In the genomic region with DNA sequence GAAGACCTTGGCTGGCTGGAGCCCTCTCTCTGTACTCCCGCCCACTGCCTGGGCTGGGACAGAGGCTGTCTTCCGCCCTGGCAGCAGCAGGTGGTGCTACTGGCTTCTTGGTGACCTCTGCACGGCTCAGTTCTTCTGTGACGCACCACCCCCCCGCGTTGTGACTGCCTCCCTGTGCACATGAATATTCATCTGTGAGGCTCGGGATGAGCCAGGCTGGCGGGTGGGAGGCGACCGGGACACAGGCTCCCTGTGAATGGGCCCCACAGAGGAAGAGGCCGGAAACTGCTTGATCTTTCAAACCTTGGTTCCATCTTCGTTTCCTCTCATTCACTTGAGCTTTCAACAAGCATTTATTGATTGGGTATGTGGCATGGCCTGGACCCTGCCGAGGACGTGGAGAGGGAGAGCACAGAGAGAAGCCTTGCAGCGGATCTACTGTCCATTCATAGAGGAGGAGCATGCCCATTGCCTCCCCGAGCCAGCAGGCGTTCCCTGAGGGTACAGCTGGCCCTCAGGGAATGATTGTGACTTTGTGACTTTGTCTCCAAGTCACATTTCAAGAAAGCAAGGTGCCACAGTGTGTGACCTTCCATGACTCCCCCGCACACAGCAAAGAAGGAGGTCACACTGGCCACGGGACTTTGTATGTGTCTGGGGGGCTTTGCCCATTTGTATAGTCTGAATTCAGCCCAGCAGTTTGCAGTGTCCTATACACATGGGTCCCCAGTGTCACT, we compare ENCODE assay signal across 1 cellular context.
TF ChIP-seq lines count a peak whose summit lies in the region.

No MANE protein-coding gene starts in this region.

TF ChIP-seq in HEK293, 187 proteins besides CTCF, POLR2A, EP300 and RAD21 (continued from another document and continues in another):
- TF ChIP-seq, protein P1, sequence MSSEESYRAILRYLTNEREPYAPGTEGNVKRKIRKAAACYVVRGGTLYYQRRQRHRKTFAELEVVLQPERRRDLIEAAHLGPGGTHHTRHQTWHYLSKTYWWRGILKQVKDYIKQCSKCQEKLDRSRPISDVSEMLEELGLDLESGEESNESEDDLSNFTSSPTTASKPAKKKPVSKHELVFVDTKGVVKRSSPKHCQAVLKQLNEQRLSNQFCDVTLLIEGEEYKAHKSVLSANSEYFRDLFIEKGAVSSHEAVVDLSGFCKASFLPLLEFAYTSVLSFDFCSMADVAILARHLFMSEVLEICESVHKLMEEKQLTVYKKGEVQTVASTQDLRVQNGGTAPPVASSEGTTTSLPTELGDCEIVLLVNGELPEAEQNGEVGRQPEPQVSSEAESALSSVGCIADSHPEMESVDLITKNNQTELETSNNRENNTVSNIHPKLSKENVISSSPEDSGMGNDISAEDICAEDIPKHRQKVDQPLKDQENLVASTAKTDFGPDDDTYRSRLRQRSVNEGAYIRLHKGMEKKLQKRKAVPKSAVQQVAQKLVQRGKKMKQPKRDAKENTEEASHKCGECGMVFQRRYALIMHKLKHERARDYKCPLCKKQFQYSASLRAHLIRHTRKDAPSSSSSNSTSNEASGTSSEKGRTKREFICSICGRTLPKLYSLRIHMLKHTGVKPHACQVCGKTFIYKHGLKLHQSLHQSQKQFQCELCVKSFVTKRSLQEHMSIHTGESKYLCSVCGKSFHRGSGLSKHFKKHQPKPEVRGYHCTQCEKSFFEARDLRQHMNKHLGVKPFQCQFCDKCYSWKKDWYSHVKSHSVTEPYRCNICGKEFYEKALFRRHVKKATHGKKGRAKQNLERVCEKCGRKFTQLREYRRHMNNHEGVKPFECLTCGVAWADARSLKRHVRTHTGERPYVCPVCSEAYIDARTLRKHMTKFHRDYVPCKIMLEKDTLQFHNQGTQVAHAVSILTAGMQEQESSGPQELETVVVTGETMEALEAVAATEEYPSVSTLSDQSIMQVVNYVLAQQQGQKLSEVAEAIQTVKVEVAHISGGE (tag by site-specific recombination; conservative IDR thresholded peaks at IDR 0.05; ENCODE audit: low read depth), result peak; percentile 85
- TF ChIP-seq ZNF341 (tag by site-specific recombination; IDR thresholded peaks at IDR 0.05; ENCODE audit: low read depth) (peak; percentile 87), ZNF701 (tag by site-specific recombination; IDR thresholded peaks at IDR 0.05) (no peak), SCRT1 (tag by site-specific recombination; IDR thresholded peaks at IDR 0.05; ENCODE audit: borderline replicate concordance) (peak; percentile 38; the same call in 1 of the 2 replicates), ZSCAN16 (tag by site-specific recombination; IDR thresholded peaks at IDR 0.05) (no peak), ZNF596 (tag by site-specific recombination; IDR thresholded peaks at IDR 0.05) (no peak), ZNF292 (tag by site-specific recombination; IDR thresholded peaks at IDR 0.05; ENCODE audit: borderline replicate concordance, low read depth) (no peak), ZNF654 (tag by site-specific recombination; IDR thresholded peaks at IDR 0.05; ENCODE audit: low read depth) (peak; percentile 73), ZNF354C (tag by site-specific recombination; IDR thresholded peaks at IDR 0.05; ENCODE audit: borderline replicate concordance, low read depth) (no peak), GLI2 (tag by site-specific recombination; IDR thresholded peaks at IDR 0.05; ENCODE audit: borderline replicate concordance, low read depth) (no peak), ZFHX2 (tag by site-specific recombination; conservative IDR thresholded peaks at IDR 0.05) (peak; percentile 76), ZNF140 (tag by site-specific recombination; IDR thresholded peaks at IDR 0.05) (no peak), ZNF792 (tag by site-specific recombination; IDR thresholded peaks at IDR 0.05) (no peak), YY1 (tag by site-specific recombination; IDR thresholded peaks at IDR 0.05) (no peak), ZNF416 (tag by site-specific recombination; IDR thresholded peaks at IDR 0.05) (no peak), ZEB2 (tag by site-specific recombination; IDR thresholded peaks at IDR 0.05) (no peak), ZNF211 (tag by site-specific recombination; IDR thresholded peaks at IDR 0.05; ENCODE audit: low read depth) (no peak), WT1 (tag by site-specific recombination; IDR thresholded peaks at IDR 0.05) (peak; percentile 74), ZNF785 (tag by site-specific recombination; IDR thresholded peaks at IDR 0.05) (no peak), ZNF629 (tag by site-specific recombination; IDR thresholded peaks at IDR 0.05) (peak; percentile 75), SETDB1 (IDR thresholded peaks at IDR 0.05; ENCODE audit: insufficient read length, low read length) (no peak), ZFP37 (tag by site-specific recombination; IDR thresholded peaks at IDR 0.05) (no peak), KLF16 (tag by site-specific recombination; IDR thresholded peaks at IDR 0.05) (no peak)
- TF ChIP-seq, protein P2, sequence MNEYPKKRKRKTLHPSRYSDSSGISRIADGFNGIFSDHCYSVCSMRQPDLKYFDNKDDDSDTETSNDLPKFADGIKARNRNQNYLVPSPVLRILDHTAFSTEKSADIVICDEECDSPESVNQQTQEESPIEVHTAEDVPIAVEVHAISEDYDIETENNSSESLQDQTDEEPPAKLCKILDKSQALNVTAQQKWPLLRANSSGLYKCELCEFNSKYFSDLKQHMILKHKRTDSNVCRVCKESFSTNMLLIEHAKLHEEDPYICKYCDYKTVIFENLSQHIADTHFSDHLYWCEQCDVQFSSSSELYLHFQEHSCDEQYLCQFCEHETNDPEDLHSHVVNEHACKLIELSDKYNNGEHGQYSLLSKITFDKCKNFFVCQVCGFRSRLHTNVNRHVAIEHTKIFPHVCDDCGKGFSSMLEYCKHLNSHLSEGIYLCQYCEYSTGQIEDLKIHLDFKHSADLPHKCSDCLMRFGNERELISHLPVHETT (tag by site-specific recombination; IDR thresholded peaks at IDR 0.05), result no peak
- TF ChIP-seq, protein P3, sequence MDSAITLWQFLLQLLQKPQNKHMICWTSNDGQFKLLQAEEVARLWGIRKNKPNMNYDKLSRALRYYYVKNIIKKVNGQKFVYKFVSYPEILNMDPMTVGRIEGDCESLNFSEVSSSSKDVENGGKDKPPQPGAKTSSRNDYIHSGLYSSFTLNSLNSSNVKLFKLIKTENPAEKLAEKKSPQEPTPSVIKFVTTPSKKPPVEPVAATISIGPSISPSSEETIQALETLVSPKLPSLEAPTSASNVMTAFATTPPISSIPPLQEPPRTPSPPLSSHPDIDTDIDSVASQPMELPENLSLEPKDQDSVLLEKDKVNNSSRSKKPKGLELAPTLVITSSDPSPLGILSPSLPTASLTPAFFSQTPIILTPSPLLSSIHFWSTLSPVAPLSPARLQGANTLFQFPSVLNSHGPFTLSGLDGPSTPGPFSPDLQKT (IDR thresholded peaks at IDR 0.05; ENCODE audit: borderline replicate concordance, low read depth, low read length), result no peak
- TF ChIP-seq, protein P4, sequence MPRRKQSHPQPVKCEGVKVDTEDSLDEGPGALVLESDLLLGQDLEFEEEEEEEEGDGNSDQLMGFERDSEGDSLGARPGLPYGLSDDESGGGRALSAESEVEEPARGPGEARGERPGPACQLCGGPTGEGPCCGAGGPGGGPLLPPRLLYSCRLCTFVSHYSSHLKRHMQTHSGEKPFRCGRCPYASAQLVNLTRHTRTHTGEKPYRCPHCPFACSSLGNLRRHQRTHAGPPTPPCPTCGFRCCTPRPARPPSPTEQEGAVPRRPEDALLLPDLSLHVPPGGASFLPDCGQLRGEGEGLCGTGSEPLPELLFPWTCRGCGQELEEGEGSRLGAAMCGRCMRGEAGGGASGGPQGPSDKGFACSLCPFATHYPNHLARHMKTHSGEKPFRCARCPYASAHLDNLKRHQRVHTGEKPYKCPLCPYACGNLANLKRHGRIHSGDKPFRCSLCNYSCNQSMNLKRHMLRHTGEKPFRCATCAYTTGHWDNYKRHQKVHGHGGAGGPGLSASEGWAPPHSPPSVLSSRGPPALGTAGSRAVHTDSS (tag by site-specific recombination; IDR thresholded peaks at IDR 0.05), result no peak
- TF ChIP-seq, protein P5, sequence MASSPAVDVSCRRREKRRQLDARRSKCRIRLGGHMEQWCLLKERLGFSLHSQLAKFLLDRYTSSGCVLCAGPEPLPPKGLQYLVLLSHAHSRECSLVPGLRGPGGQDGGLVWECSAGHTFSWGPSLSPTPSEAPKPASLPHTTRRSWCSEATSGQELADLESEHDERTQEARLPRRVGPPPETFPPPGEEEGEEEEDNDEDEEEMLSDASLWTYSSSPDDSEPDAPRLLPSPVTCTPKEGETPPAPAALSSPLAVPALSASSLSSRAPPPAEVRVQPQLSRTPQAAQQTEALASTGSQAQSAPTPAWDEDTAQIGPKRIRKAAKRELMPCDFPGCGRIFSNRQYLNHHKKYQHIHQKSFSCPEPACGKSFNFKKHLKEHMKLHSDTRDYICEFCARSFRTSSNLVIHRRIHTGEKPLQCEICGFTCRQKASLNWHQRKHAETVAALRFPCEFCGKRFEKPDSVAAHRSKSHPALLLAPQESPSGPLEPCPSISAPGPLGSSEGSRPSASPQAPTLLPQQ (tag by site-specific recombination; IDR thresholded peaks at IDR 0.05), result peak; percentile 84
- TF ChIP-seq, protein P6, sequence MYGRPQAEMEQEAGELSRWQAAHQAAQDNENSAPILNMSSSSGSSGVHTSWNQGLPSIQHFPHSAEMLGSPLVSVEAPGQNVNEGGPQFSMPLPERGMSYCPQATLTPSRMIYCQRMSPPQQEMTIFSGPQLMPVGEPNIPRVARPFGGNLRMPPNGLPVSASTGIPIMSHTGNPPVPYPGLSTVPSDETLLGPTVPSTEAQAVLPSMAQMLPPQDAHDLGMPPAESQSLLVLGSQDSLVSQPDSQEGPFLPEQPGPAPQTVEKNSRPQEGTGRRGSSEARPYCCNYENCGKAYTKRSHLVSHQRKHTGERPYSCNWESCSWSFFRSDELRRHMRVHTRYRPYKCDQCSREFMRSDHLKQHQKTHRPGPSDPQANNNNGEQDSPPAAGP (tag by site-specific recombination; IDR thresholded peaks at IDR 0.05), result no peak
- TF ChIP-seq, protein P7, sequence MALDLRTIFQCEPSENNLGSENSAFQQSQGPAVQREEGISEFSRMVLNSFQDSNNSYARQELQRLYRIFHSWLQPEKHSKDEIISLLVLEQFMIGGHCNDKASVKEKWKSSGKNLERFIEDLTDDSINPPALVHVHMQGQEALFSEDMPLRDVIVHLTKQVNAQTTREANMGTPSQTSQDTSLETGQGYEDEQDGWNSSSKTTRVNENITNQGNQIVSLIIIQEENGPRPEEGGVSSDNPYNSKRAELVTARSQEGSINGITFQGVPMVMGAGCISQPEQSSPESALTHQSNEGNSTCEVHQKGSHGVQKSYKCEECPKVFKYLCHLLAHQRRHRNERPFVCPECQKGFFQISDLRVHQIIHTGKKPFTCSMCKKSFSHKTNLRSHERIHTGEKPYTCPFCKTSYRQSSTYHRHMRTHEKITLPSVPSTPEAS (tag by site-specific recombination; IDR thresholded peaks at IDR 0.05), result no peak
- TF ChIP-seq, protein P8, sequence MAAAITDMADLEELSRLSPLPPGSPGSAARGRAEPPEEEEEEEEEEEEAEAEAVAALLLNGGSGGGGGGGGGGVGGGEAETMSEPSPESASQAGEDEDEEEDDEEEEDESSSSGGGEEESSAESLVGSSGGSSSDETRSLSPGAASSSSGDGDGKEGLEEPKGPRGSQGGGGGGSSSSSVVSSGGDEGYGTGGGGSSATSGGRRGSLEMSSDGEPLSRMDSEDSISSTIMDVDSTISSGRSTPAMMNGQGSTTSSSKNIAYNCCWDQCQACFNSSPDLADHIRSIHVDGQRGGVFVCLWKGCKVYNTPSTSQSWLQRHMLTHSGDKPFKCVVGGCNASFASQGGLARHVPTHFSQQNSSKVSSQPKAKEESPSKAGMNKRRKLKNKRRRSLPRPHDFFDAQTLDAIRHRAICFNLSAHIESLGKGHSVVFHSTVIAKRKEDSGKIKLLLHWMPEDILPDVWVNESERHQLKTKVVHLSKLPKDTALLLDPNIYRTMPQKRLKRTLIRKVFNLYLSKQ (tag by site-specific recombination; IDR thresholded peaks at IDR 0.05; ENCODE audit: borderline replicate concordance), result no peak
- TF ChIP-seq, protein P9, sequence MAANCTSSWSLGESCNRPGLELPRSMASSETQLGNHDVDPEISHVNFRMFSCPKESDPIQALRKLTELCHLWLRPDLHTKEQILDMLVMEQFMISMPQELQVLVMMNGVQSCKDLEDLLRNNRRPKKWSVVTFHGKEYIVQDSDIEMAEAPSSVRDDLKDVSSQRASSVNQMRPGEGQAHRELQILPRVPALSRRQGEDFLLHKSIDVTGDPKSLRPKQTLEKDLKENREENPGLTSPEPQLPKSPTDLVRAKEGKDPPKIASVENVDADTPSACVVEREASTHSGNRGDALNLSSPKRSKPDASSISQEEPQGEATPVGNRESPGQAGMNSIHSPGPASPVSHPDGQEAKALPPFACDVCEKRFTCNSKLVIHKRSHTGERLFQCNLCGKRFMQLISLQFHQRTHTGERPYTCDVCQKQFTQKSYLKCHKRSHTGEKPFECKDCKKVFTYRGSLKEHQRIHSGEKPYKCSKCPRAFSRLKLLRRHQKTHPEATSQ (tag by site-specific recombination; IDR thresholded peaks at IDR 0.05), result no peak
- TF ChIP-seq, protein P10, sequence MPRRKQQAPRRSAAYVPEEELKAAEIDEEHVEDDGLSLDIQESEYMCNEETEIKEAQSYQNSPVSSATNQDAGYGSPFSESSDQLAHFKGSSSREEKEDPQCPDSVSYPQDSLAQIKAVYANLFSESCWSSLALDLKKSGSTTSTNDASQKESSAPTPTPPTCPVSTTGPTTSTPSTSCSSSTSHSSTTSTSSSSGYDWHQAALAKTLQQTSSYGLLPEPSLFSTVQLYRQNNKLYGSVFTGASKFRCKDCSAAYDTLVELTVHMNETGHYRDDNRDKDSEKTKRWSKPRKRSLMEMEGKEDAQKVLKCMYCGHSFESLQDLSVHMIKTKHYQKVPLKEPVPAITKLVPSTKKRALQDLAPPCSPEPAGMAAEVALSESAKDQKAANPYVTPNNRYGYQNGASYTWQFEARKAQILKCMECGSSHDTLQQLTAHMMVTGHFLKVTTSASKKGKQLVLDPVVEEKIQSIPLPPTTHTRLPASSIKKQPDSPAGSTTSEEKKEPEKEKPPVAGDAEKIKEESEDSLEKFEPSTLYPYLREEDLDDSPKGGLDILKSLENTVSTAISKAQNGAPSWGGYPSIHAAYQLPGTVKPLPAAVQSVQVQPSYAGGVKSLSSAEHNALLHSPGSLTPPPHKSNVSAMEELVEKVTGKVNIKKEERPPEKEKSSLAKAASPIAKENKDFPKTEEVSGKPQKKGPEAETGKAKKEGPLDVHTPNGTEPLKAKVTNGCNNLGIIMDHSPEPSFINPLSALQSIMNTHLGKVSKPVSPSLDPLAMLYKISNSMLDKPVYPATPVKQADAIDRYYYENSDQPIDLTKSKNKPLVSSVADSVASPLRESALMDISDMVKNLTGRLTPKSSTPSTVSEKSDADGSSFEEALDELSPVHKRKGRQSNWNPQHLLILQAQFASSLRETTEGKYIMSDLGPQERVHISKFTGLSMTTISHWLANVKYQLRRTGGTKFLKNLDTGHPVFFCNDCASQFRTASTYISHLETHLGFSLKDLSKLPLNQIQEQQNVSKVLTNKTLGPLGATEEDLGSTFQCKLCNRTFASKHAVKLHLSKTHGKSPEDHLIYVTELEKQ (tag by site-specific recombination; IDR thresholded peaks at IDR 0.05; ENCODE audit: borderline replicate concordance), result no peak
- TF ChIP-seq, protein P11, sequence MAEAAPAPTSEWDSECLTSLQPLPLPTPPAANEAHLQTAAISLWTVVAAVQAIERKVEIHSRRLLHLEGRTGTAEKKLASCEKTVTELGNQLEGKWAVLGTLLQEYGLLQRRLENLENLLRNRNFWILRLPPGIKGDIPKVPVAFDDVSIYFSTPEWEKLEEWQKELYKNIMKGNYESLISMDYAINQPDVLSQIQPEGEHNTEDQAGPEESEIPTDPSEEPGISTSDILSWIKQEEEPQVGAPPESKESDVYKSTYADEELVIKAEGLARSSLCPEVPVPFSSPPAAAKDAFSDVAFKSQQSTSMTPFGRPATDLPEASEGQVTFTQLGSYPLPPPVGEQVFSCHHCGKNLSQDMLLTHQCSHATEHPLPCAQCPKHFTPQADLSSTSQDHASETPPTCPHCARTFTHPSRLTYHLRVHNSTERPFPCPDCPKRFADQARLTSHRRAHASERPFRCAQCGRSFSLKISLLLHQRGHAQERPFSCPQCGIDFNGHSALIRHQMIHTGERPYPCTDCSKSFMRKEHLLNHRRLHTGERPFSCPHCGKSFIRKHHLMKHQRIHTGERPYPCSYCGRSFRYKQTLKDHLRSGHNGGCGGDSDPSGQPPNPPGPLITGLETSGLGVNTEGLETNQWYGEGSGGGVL (tag by site-specific recombination; IDR thresholded peaks at IDR 0.05), result no peak
